ENCODE assay signal across 17 cellular contexts in genomic region chr3:126894516-126894915, GRCh38.
DNase-seq lines count a peak whose midpoint lies in the region; ATAC-seq, FAIRE-seq and TF ChIP-seq lines count a peak whose summit lies in the region.
"Had no signal": no experiment of that assay in that cellular context is flagged by ENCODE, and none has a peak within 500 bp of the region (broad histone marks: within the 10 kb centered on the region; RNA-seq: fewer than 3 reads in every experiment).

No MANE protein-coding gene starts in this region.

- intact Hi-C loops in Caco-2 (cut with micrococcal nuclease; ENCODE audit: unreplicated experiment), result no loop called here
- intact Hi-C loops in PC-9 (cut with micrococcal nuclease; ENCODE audit: unreplicated experiment), result no loop called here
- intact Hi-C loops in psoas muscle (cut with DNase I), result loop anchor here in 1 of 2 donors (5.0 kb wide), 1 partner anchor 142 kb away; no protein-coding TSS in a partner anchor
- intact Hi-C loops in mucosa of descending colon (cut with DNase I, micrococcal nuclease), result no loop called here

- POLR2A ChIA-PET in Caco-2 (lab: Charles Lee) (no interaction called here), PC-9 (lab: Charles Lee; ENCODE audit: unreplicated experiment) (interaction anchor here (0.8 kb wide), 1 partner anchor 37 kb away, joined by 3 read pairs; no protein-coding TSS in a partner anchor), H1 (lab: Charles Lee; ENCODE audit: partially characterized antibody) (no interaction called here)

- H3K4me3 Mint-ChIP-seq in Caco-2 (ENCODE audit: unreplicated experiment), result no peak overlapping the region
- H3K4me3 Mint-ChIP-seq: CD4-positive, alpha-beta memory T cell had no signal

- no peak overlapping the region for H3K4ac ChIP-seq in H1 (replicated peaks; ENCODE audit: insufficient read length, low read depth, low read length)

- peaks cover 2% of the 10 kb centered on the region; the same call in 1 of the 2 replicates for H3K79me1 ChIP-seq in H1 (ENCODE audit: low read depth, low read length)

- no peak overlapping the region for H3K4me3 ChIP-seq in Caco-2 (ENCODE audit: low read depth, low read length)
- no peak overlapping the region for H3K4me3 ChIP-seq in PC-9
- no peak overlapping the region for H3K4me3 ChIP-seq in H1 (ENCODE audit: extremely low read depth in 1 of 4, insufficient read depth in 2 of 4, low read depth in 3 of 4, low read length in 4 of 4)
- H3K4me3 ChIP-seq in psoas muscle, result no peak overlapping the region
- no peak overlapping the region for H3K4me3 ChIP-seq in mucosa of descending colon
- no peak overlapping the region for H3K4me3 ChIP-seq in WERI-Rb-1 (ENCODE audit: low read depth, low read length)
- H3K4me3 ChIP-seq: BLaER1, GM23248 had no signal

- TF ChIP-seq CTCF in Caco-2 (IDR thresholded peaks at IDR 0.05; ENCODE audit: insufficient read depth in 1 of 2, low read depth in 1 of 2, low read length in 1 of 2, severe bottlenecking in 1 of 2, unreplicated experiment in 1 of 2), result no peak
- no peak for TF ChIP-seq CTCF in PC-9 (conservative IDR thresholded peaks at IDR 0.05)
- TF ChIP-seq CTCF in H1 (IDR thresholded peaks at IDR 0.05; ENCODE audit: control extremely low read depth in 1 of 3, insufficient read depth in 1 of 3, low read depth in 1 of 3, low read length in 3 of 3), result no peak
- no peak for TF ChIP-seq CTCF in psoas muscle (IDR thresholded peaks at IDR 0.05)
- no peak for TF ChIP-seq CTCF in mucosa of descending colon (IDR thresholded peaks at IDR 0.05)
- TF ChIP-seq CTCF in WERI-Rb-1 (IDR thresholded peaks at IDR 0.05; ENCODE audit: low read depth, low read length), result no peak

- 0 out of 2 replicates have a peak overlapping the region, but pooled peaks have one; percentile 32 for H2BK20ac ChIP-seq in H1 (ENCODE audit: low read length)

- no peak overlapping the region for H4K91ac ChIP-seq in H1 (replicated peaks; ENCODE audit: insufficient read length, low read length)

- peaks cover 22% of the 10 kb centered on the region for H3F3A ChIP-seq in PC-9 (ENCODE audit: insufficient read depth, low read depth)

- WGBS in H1 (ENCODE audit: extremely low coverage in 1 of 2, insufficient coverage in 1 of 2, insufficient read length in 1 of 2, insufficient replicate concordance in 2 of 2, low coverage in 1 of 2, low lambda C conversion rate in 2 of 2, missing lambda C conversion rate in 1 of 2), 2 experiments, result 79% methylated on average over 4 of the region's 4 CpGs; no CpG with 5 or more reads in 1 of the 2 experiments
- WGBS in psoas muscle, 3 donors, result 92 to 94% (median 94%) methylated on average over 4 of the region's 4 CpGs

- H3K4me2 ChIP-seq in PC-9, result no peak overlapping the region
- H3K4me2 ChIP-seq in H1 (ENCODE audit: insufficient read depth in 1 of 2, low read depth in 2 of 2, low read length in 2 of 2), result no peak overlapping the region
- H3K4me2 ChIP-seq: BLaER1 had no signal

- H3K23me2 ChIP-seq in H1 (ENCODE audit: low read depth, low read length), result no peaks in the 10 kb centered on the region

- H3K27me3 ChIP-seq in Caco-2 (replicated peaks; ENCODE audit: control insufficient read depth, insufficient read depth, low read length) (no peaks in the 10 kb centered on the region), PC-9 (ENCODE audit: insufficient read depth, low read depth) (no peaks in the 10 kb centered on the region), H1 (replicated peaks in 1 of 4; ENCODE audit: control insufficient read depth in 3 of 4, extremely low read depth in 1 of 4, insufficient read depth in 3 of 4, low read length in 3 of 4) (no peaks in the 10 kb centered on the region), psoas muscle (ENCODE audit: insufficient read depth in 3 of 3, low read length in 2 of 3) (no peaks in the 10 kb centered on the region), WERI-Rb-1 (ENCODE audit: insufficient read depth, low read depth, severe bottlenecking) (no peaks in the 10 kb centered on the region)
- H3K27me3 ChIP-seq: BLaER1 had no signal

- H3K27ac Mint-ChIP-seq in Caco-2 (ENCODE audit: unreplicated experiment), result peak overlapping the region; percentile 67
- H3K27ac Mint-ChIP-seq: CD14-positive monocyte had no signal

- H2BK12ac ChIP-seq in H1 (ENCODE audit: low read depth, low read length), result peak overlapping the region; percentile 77; the same call in 1 of the 2 replicates

- no peak for TF ChIP-seq EP300 in H1 (IDR thresholded peaks at IDR 0.05; ENCODE audit: borderline replicate concordance in 1 of 2, low read depth in 2 of 2, low read length in 2 of 2)

- H3K23ac ChIP-seq in H1 (ENCODE audit: insufficient read length), result no peak overlapping the region

- H3K9me3 Mint-ChIP-seq in Caco-2 (ENCODE audit: unreplicated experiment), result no peaks in the 10 kb centered on the region
- H3K9me3 Mint-ChIP-seq: CD4-positive, alpha-beta memory T cell had no signal

- H3K27me3 Mint-ChIP-seq in Caco-2 (ENCODE audit: insufficient read depth, unreplicated experiment), result no peaks in the 10 kb centered on the region
- H3K27me3 Mint-ChIP-seq: CD4-positive, alpha-beta memory T cell had no signal

- H3K36me3 Mint-ChIP-seq in Caco-2 (ENCODE audit: insufficient read depth, unreplicated experiment), result peaks cover 28% of the 10 kb centered on the region
- H3K36me3 Mint-ChIP-seq: CD14-positive monocyte had no signal

- CTCF ChIA-PET in Caco-2 (lab: Charles Lee), result no interaction called here
- CTCF ChIA-PET in PC-9 (lab: Charles Lee), result no interaction called here
- CTCF ChIA-PET in H1 (lab: Charles Lee; ENCODE audit: partially characterized antibody), result interaction anchor here (1.0 kb wide), 1 partner anchor 8 kb away, joined by 4 read pairs; no protein-coding TSS in a partner anchor

- ATAC-seq in psoas muscle (no peak), mucosa of descending colon (no peak), GM19035 (IDR thresholded peaks at IDR 0.05; ENCODE audit: unreplicated experiment) (no peak)

- peaks cover 23% of the 10 kb centered on the region for H3K4me1 Mint-ChIP-seq in Caco-2 (ENCODE audit: low read depth, unreplicated experiment)
- H3K4me1 Mint-ChIP-seq: CD14-positive monocyte had no signal

- DNase-seq in Caco-2 (no peak), PC-9 (no peak), H1 (ENCODE audit: low read depth in 1 of 2, low spot score in 2 of 2) (no peak), psoas muscle (no peak), mucosa of descending colon (no peak), WERI-Rb-1 (no peak)
- DNase-seq: 8988T; Calu3; CD4-positive, alpha-beta memory T cell; DMS79 treated with DMSO at 0.1 percent for 48 hours; GF-D8; GM23248; HCEC 1CT had no signal

- no peaks in the 10 kb centered on the region for H3K36me3 ChIP-seq in Caco-2 (ENCODE audit: control insufficient read depth, insufficient read depth, low read length)
- no peaks in the 10 kb centered on the region for H3K36me3 ChIP-seq in PC-9 (ENCODE audit: low read depth)
- no peaks in the 10 kb centered on the region for H3K36me3 ChIP-seq in H1 (ENCODE audit: control insufficient read depth in 2 of 4, insufficient read depth in 4 of 4, low read length in 3 of 4)
- no peaks in the 10 kb centered on the region for H3K36me3 ChIP-seq in psoas muscle (ENCODE audit: insufficient read depth in 1 of 2, low read depth in 1 of 2)
- H3K36me3 ChIP-seq in mucosa of descending colon (ENCODE audit: low read depth), result no peaks in the 10 kb centered on the region
- no peaks in the 10 kb centered on the region for H3K36me3 ChIP-seq in WERI-Rb-1
- H3K36me3 ChIP-seq: BLaER1 had no signal

- H2BK120ac ChIP-seq in H1 (replicated peaks; ENCODE audit: low read depth, low read length), result no peak overlapping the region

- H4K20me1 ChIP-seq in PC-9 (ENCODE audit: insufficient read depth) (no peaks in the 10 kb centered on the region), H1 (replicated peaks in 1 of 2; ENCODE audit: control insufficient read depth in 1 of 2, insufficient read depth in 2 of 2, low read length in 2 of 2) (peaks cover 0 to 1% of the 10 kb centered on the region in 2 experiments)

- H2AFZ ChIP-seq in PC-9, result no peak overlapping the region
- H2AFZ ChIP-seq in H1 (ENCODE audit: low read length), result no peak overlapping the region
- H2AFZ ChIP-seq: GM23248 had no signal

- BruUV-seq in Caco-2 (replicated peaks; lab: Mats Ljungman, UMichigan) (no TSS peak), PC-9 (replicated peaks; lab: Mats Ljungman, UMichigan) (no TSS peak)

- H3K79me2 ChIP-seq in PC-9 (ENCODE audit: low read depth) (no peaks in the 10 kb centered on the region), H1 (ENCODE audit: control insufficient read depth in 1 of 2, insufficient read depth in 2 of 2, low read length in 2 of 2) (no peaks in the 10 kb centered on the region)

- H3K9me3 ChIP-seq in Caco-2, result no peaks in the 10 kb centered on the region
- H3K9me3 ChIP-seq in PC-9 (ENCODE audit: insufficient read depth, low read depth), result no peaks in the 10 kb centered on the region
- H3K9me3 ChIP-seq in H1 (ENCODE audit: insufficient read depth in 2 of 2, low read depth in 1 of 2, low read length in 1 of 2), result no peaks in the 10 kb centered on the region
- no peaks in the 10 kb centered on the region for H3K9me3 ChIP-seq in psoas muscle
- no peaks in the 10 kb centered on the region for H3K9me3 ChIP-seq in mucosa of descending colon
- no peaks in the 10 kb centered on the region for H3K9me3 ChIP-seq in WERI-Rb-1 (ENCODE audit: severe bottlenecking)
- H3K9me3 ChIP-seq: BLaER1 had no signal

- H3K14ac ChIP-seq in H1 (ENCODE audit: insufficient read length), result no peak overlapping the region

- no peak for FAIRE-seq in H1 (lab: Jason Lieb, UNC)
- FAIRE-seq: H54 had no signal

- H3K9ac ChIP-seq in H1 (replicated peaks in 1 of 4; ENCODE audit: extremely low read depth in 1 of 4, low read depth in 3 of 4, low read length in 3 of 4), result no peak overlapping the region
- H3K9ac ChIP-seq: BLaER1, GM23248 had no signal

- 0 out of 2 replicates have a peak overlapping the region, but pooled peaks have one; percentile 31 for H3K27ac ChIP-seq in PC-9
- H3K27ac ChIP-seq in H1 (ENCODE audit: low read depth, low read length), result no peak overlapping the region
- H3K27ac ChIP-seq in psoas muscle, result peak overlapping the region; percentile 82
- no peak overlapping the region for H3K27ac ChIP-seq in WERI-Rb-1
- H3K27ac ChIP-seq: BLaER1, GM23248 had no signal

- no peak for TF ChIP-seq RAD21 in H1 (IDR thresholded peaks at IDR 0.05 in 1 of 2, conservative IDR thresholded peaks at IDR 0.05 in 1 of 2; ENCODE audit: low read depth in 2 of 2, low read length in 2 of 2)

- H3K56ac ChIP-seq in H1 (replicated peaks; ENCODE audit: insufficient read length, low read depth, low read length), result no peak overlapping the region

- no peak for TF ChIP-seq POLR2A in H1 (IDR thresholded peaks at IDR 0.05; ENCODE audit: control extremely low read depth in 1 of 2, low read depth in 2 of 2, low read length in 2 of 2)

- peak overlapping the region; percentile 82; the same call in 1 of the 2 replicates for H2AK5ac ChIP-seq in H1 (ENCODE audit: low read depth, low read length)

- peak overlapping the region; percentile 12; the same call in 1 of the 2 replicates for H2BK15ac ChIP-seq in H1 (ENCODE audit: low read length)

- peak overlapping the region; percentile 16; the same call in 1 of the 2 replicates for H4K8ac ChIP-seq in H1 (ENCODE audit: extremely low read depth, insufficient read depth, low read length)

- H3K18ac ChIP-seq in H1 (ENCODE audit: extremely low read depth, low read length), result peak overlapping the region; percentile 60; the same call in 1 of the 2 replicates

- H3K4me1 ChIP-seq in Caco-2, result peaks cover 24% of the 10 kb centered on the region
- H3K4me1 ChIP-seq in PC-9 (replicated peaks; ENCODE audit: insufficient read depth), result peaks cover 48% of the 10 kb centered on the region
- H3K4me1 ChIP-seq in H1 (replicated peaks in 1 of 4; ENCODE audit: control insufficient read depth in 3 of 4, insufficient read depth in 4 of 4, low read length in 3 of 4), result peaks cover 0 to 12% (median 6%) of the 10 kb centered on the region in 4 experiments; a peak in 5 of 7 replicates
- H3K4me1 ChIP-seq in psoas muscle, result peaks cover 32% of the 10 kb centered on the region
- no peaks in the 10 kb centered on the region for H3K4me1 ChIP-seq in mucosa of descending colon (ENCODE audit: low read depth)

- H4K5ac ChIP-seq in H1 (ENCODE audit: insufficient read length, low read depth, low read length), result no peak overlapping the region

- H3K9me2 ChIP-seq in PC-9 (ENCODE audit: insufficient read depth), result no peaks in the 10 kb centered on the region

- no peak overlapping the region for H2BK5ac ChIP-seq in H1 (ENCODE audit: low read depth, low read length)

Comparison
In these comparisons a context has a peak if more than half of its experiments do, and no peak if none do; other contexts are left out.
1. H3K27ac ChIP-seq: peak in PC-9 (single experiment) and psoas muscle (single experiment); none in H1 (single experiment) and WERI-Rb-1 (single experiment).